ENCODE assay signal across 37 cellular contexts in the genomic region with DNA sequence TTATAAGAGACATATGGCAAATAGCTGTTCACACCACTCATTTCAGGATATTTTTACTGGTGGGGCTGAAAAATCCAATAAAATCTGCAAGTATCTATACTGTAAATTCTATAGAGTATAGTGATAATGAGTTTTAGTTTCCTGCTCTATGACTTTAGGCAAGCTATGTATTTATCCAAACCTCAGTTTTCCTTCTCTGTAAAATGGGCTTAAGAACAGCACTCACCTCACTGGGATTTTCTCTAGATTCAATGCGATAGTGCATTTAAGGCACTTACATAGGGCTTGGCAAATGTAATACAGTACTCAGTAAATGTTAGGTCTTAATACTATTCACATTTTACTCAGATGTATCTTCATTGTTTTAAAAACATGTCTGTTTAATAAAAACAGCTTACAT.
DNase-seq lines count a peak whose midpoint lies in the region; ATAC-seq, FAIRE-seq and TF ChIP-seq lines count a peak whose summit lies in the region.
"Had no signal": no experiment of that assay in that cellular context is flagged by ENCODE, and none has a peak within 500 bp of the region (broad histone marks: within the 10 kb centered on the region; RNA-seq: fewer than 3 reads in every experiment).

No MANE protein-coding gene starts in this region.

- H2BK12ac ChIP-seq in H1 (ENCODE audit: low read depth, low read length) = no peak overlapping the region

- H4K20me1 ChIP-seq in HepG2 (ENCODE audit: insufficient read depth, low read length) (no peaks in the 10 kb centered on the region), K562 (replicated peaks; ENCODE audit: control insufficient read depth, insufficient read depth, low read length) (no peaks in the 10 kb centered on the region), H1 (replicated peaks in 1 of 2; ENCODE audit: control insufficient read depth in 1 of 2, insufficient read depth in 2 of 2, low read length in 2 of 2) (no peaks in the 10 kb centered on the region)
- H4K20me1 ChIP-seq: BLaER1; BLaER1 treated with 17β-estradiol and CSF1 and Interleukin-3, amounts not matched to agents 10 nM and 100 nM had no signal

- no peak overlapping the region for H3K18ac ChIP-seq in H1 (ENCODE audit: extremely low read depth, low read length)

- H3K23me2 ChIP-seq in H1 (ENCODE audit: low read depth, low read length) = no peaks in the 10 kb centered on the region

- H3K4ac ChIP-seq in H1 (replicated peaks; ENCODE audit: insufficient read length, low read depth, low read length) = no peak overlapping the region

- TF ChIP-seq CTCF in HepG2 (CRISPR knock-in tag; IDR thresholded peaks at IDR 0.05) (no peak), right lobe of liver (IDR thresholded peaks at IDR 0.05) (no peak), WTC11 (IDR thresholded peaks at IDR 0.05) (no peak), K562 (IDR thresholded peaks at IDR 0.05 in 2 of 3, conservative IDR thresholded peaks at IDR 0.05 in 1 of 3; ENCODE audit: insufficient read depth in 2 of 3, low read depth in 1 of 3, low read length in 3 of 3) (no peak), H1 (IDR thresholded peaks at IDR 0.05; ENCODE audit: control extremely low read depth in 1 of 3, insufficient read depth in 1 of 3, low read depth in 1 of 3, low read length in 3 of 3) (no peak), WERI-Rb-1 (IDR thresholded peaks at IDR 0.05; ENCODE audit: low read depth, low read length) (no peak)

- WGBS in HepG2 (ENCODE audit: low lambda C conversion rate) = 0% methylated on average over 1 of the region's 1 CpG
- 71% methylated on average over 1 of the region's 1 CpG for WGBS in right lobe of liver (ENCODE audit: insufficient coverage, low coverage, low lambda C conversion rate, missing lambda C conversion rate)
- 8% methylated on average over 1 of the region's 1 CpG for WGBS in K562 (ENCODE audit: insufficient coverage, low coverage, missing lambda C conversion rate)
- WGBS in H1 (ENCODE audit: extremely low coverage in 1 of 2, insufficient coverage in 1 of 2, insufficient read length in 1 of 2, insufficient replicate concordance in 2 of 2, low coverage in 1 of 2, low lambda C conversion rate in 2 of 2, missing lambda C conversion rate in 1 of 2), 2 experiments = 100% methylated on average over 1 of the region's 1 CpG; no CpG with 5 or more reads in 1 of the 2 experiments

- H3K9me3 Mint-ChIP-seq in WTC11 = no peaks in the 10 kb centered on the region
- H3K9me3 Mint-ChIP-seq: CD4-positive, alpha-beta memory T cell; CD4-positive, alpha-beta T cell; CD8-positive, alpha-beta T cell had no signal

- H4K5ac ChIP-seq in H1 (ENCODE audit: insufficient read length, low read depth, low read length) = no peak overlapping the region

- H3K9me3 ChIP-seq in HepG2 (ENCODE audit: low read length) = no peaks in the 10 kb centered on the region
- H3K9me3 ChIP-seq in right lobe of liver = no peaks in the 10 kb centered on the region
- no peaks in the 10 kb centered on the region for H3K9me3 ChIP-seq in K562 (replicated peaks; ENCODE audit: control insufficient read depth, insufficient read depth, low read depth, low read length)
- no peaks in the 10 kb centered on the region for H3K9me3 ChIP-seq in H1 (ENCODE audit: insufficient read depth in 2 of 2, low read depth in 1 of 2, low read length in 1 of 2)
- H3K9me3 ChIP-seq in WERI-Rb-1 (ENCODE audit: severe bottlenecking) = no peaks in the 10 kb centered on the region
- H3K9me3 ChIP-seq: A549; BE2C; BLaER1; BLaER1 treated with 17β-estradiol and CSF1 and Interleukin-3, amounts not matched to agents 10 nM and 100 nM; Caco-2 had no signal

- H2BK5ac ChIP-seq in H1 (ENCODE audit: low read depth, low read length) = no peak overlapping the region

- H3K36me3 ChIP-seq in HepG2 (replicated peaks in 1 of 2; ENCODE audit: control insufficient read depth in 1 of 2, insufficient read depth in 2 of 2, low read length in 2 of 2) (no peaks in the 10 kb centered on the region), right lobe of liver (no peaks in the 10 kb centered on the region), K562 (ENCODE audit: control insufficient read depth, insufficient read depth, low read length) (no peaks in the 10 kb centered on the region), H1 (ENCODE audit: control insufficient read depth in 2 of 4, insufficient read depth in 4 of 4, low read length in 3 of 4) (no peaks in the 10 kb centered on the region), WERI-Rb-1 (no peaks in the 10 kb centered on the region)
- H3K36me3 ChIP-seq: BE2C; BLaER1; BLaER1 treated with 17β-estradiol and CSF1 and Interleukin-3, amounts not matched to agents 10 nM and 100 nM had no signal

- POLR2A ChIA-PET in HepG2 (lab: Yijun Ruan, JAX) (no interaction called here), WTC11 (lab: Charles Lee) (no interaction called here), K562 (lab: Yijun Ruan, JAX) (no interaction called here), H1 (lab: Charles Lee; ENCODE audit: partially characterized antibody) (no interaction called here)

- H3K27ac ChIP-seq in HepG2 (ENCODE audit: extremely low read length, insufficient read depth, low read length) (no peak overlapping the region), right lobe of liver (no peak overlapping the region), K562 (ENCODE audit: extremely low read depth, low read depth, low read length) (no peak overlapping the region), H1 (ENCODE audit: low read depth, low read length) (no peak overlapping the region), WERI-Rb-1 (no peak overlapping the region)
- H3K27ac ChIP-seq: 22Rv1; A549; BLaER1; BLaER1 treated with 17β-estradiol and CSF1 and Interleukin-3, amounts not matched to agents 10 nM and 100 nM; C4-2B had no signal

- no peak for TF ChIP-seq RAD21 in HepG2 (CRISPR knock-in tag; IDR thresholded peaks at IDR 0.05)
- no peak for TF ChIP-seq RAD21 in K562 (CRISPR knock-in tag; conservative IDR thresholded peaks at IDR 0.05 in 1 of 2, IDR thresholded peaks at IDR 0.05 in 1 of 2)
- TF ChIP-seq RAD21 in H1 (IDR thresholded peaks at IDR 0.05 in 1 of 2, conservative IDR thresholded peaks at IDR 0.05 in 1 of 2; ENCODE audit: low read depth in 2 of 2, low read length in 2 of 2) = no peak

- intact Hi-C loops in HepG2 (cut with micrococcal nuclease; ENCODE audit: unreplicated experiment) = no loop called here
- intact Hi-C loops in right lobe of liver (cut with DNase I) = no loop called here
- intact Hi-C loops in K562 (cut with micrococcal nuclease) = no loop called here

- no peak overlapping the region for H3K27ac Mint-ChIP-seq in WTC11
- H3K27ac Mint-ChIP-seq: B cell; CD14-positive monocyte; CD4-positive, alpha-beta memory T cell; CD4-positive, alpha-beta T cell; CD4-positive, CD25-positive, alpha-beta regulatory T cell; CD8-positive, alpha-beta memory T cell; CD8-positive, alpha-beta T cell had no signal

- DNase-seq in HepG2 (ENCODE audit: low spot score) (no peak), right lobe of liver (no peak), WTC11 (ENCODE audit: low spot score) (no peak), K562 (ENCODE audit: extremely low read depth in 1 of 4, low spot score in 3 of 4) (no peak), H1 (ENCODE audit: low read depth in 1 of 2, low spot score in 2 of 2) (no peak), WERI-Rb-1 (no peak)
- DNase-seq: 8988T; ACHN; AML-193; BE2C; C1 segment of cervical spinal cord; Caco-2; Calu3; CD4-positive, alpha-beta memory T cell; CD4-positive, alpha-beta T cell; CD4-positive, CD25-positive, alpha-beta regulatory T cell; CD8-positive, alpha-beta memory T cell; CD8-positive, alpha-beta T cell; COR-L47; DMS 273 treated with DMSO at 0.1 percent for 48 hours; DMS153; DMS53; DMS79; DMS79 treated with DMSO at 0.1 percent for 48 hours; DND-41; EL had no signal

- H3K79me1 ChIP-seq in H1 (ENCODE audit: low read depth, low read length) = no peaks in the 10 kb centered on the region

- no peak overlapping the region for H2BK20ac ChIP-seq in H1 (ENCODE audit: low read length)

- no peak overlapping the region for H4K8ac ChIP-seq in H1 (ENCODE audit: extremely low read depth, insufficient read depth, low read length)

- no peak overlapping the region for H2BK120ac ChIP-seq in H1 (replicated peaks; ENCODE audit: low read depth, low read length)

- no peak overlapping the region for H3K23ac ChIP-seq in H1 (ENCODE audit: insufficient read length)

- no peak overlapping the region for H2AFZ ChIP-seq in HepG2 (ENCODE audit: low read length)
- H2AFZ ChIP-seq in K562 (ENCODE audit: low read depth, low read length) = no peak overlapping the region
- no peak overlapping the region for H2AFZ ChIP-seq in H1 (ENCODE audit: low read length)

- H3K79me2 ChIP-seq in HepG2 (ENCODE audit: insufficient read depth, low read length) (no peaks in the 10 kb centered on the region), K562 (ENCODE audit: control insufficient read depth, insufficient read depth, low read length) (no peaks in the 10 kb centered on the region), H1 (ENCODE audit: control insufficient read depth in 1 of 2, insufficient read depth in 2 of 2, low read length in 2 of 2) (no peaks in the 10 kb centered on the region)

- no peak overlapping the region for H2BK15ac ChIP-seq in H1 (ENCODE audit: low read length)

- H2AK5ac ChIP-seq in H1 (ENCODE audit: low read depth, low read length) = no peak overlapping the region

- no peak overlapping the region for H4K91ac ChIP-seq in H1 (replicated peaks; ENCODE audit: insufficient read length, low read length)

- no peak overlapping the region for H3K4me3 ChIP-seq in HepG2 (replicated peaks in 1 of 3; ENCODE audit: insufficient read depth in 1 of 3, low read depth in 2 of 3, low read length in 3 of 3)
- H3K4me3 ChIP-seq in right lobe of liver = no peak overlapping the region
- no peak overlapping the region for H3K4me3 ChIP-seq in K562
- H3K4me3 ChIP-seq in H1 (ENCODE audit: extremely low read depth in 1 of 4, insufficient read depth in 2 of 4, low read depth in 3 of 4, low read length in 4 of 4) = no peak overlapping the region
- no peak overlapping the region for H3K4me3 ChIP-seq in WERI-Rb-1 (ENCODE audit: low read depth, low read length)
- H3K4me3 ChIP-seq: A549; BLaER1; BLaER1 treated with 17β-estradiol and CSF1 and Interleukin-3, amounts not matched to agents 10 nM and 100 nM had no signal

- peaks cover 0 to 3% of the 10 kb centered on the region in 2 experiments; a peak in 2 of 5 replicates for H3K27me3 ChIP-seq in HepG2 (ENCODE audit: control insufficient read depth in 1 of 2, insufficient read depth in 2 of 2, low read length in 2 of 2)
- H3K27me3 ChIP-seq in right lobe of liver = no peaks in the 10 kb centered on the region
- H3K27me3 ChIP-seq in K562 (ENCODE audit: control insufficient read depth in 2 of 2, insufficient read depth in 2 of 2, low read length in 2 of 2) = peaks cover 2 to 8% of the 10 kb centered on the region in 2 experiments; a peak in 2 of 5 replicates
- no peaks in the 10 kb centered on the region for H3K27me3 ChIP-seq in H1 (replicated peaks in 1 of 4; ENCODE audit: control insufficient read depth in 3 of 4, extremely low read depth in 1 of 4, insufficient read depth in 3 of 4, low read length in 3 of 4)
- no peaks in the 10 kb centered on the region for H3K27me3 ChIP-seq in WERI-Rb-1 (ENCODE audit: insufficient read depth, low read depth, severe bottlenecking)
- H3K27me3 ChIP-seq: BE2C; BLaER1; BLaER1 treated with 17β-estradiol and CSF1 and Interleukin-3, amounts not matched to agents 10 nM and 100 nM had no signal

- CTCF ChIA-PET in HepG2 (lab: Yijun Ruan, JAX; ENCODE audit: low intra/inter-chr PET ratio, low total read pairs) = no interaction called here
- CTCF ChIA-PET in WTC11 (lab: Charles Lee) = interaction anchor here (2.3 to 2.9 kb wide), 3 partner anchors 11 to 46 kb away, joined by 9 to 12 read pairs (median 11); no protein-coding TSS in a partner anchor
- CTCF ChIA-PET in K562 (lab: Yijun Ruan, JAX; ENCODE audit: low intra/inter-chr PET ratio) = no interaction called here
- CTCF ChIA-PET in H1 (lab: Charles Lee; ENCODE audit: partially characterized antibody) = interaction anchor here (1.0 to 2.9 kb wide), 7 partner anchors 11 to 113 kb away, joined by 3 to 12 read pairs (median 3); no protein-coding TSS in a partner anchor

- BruUV-seq in HepG2 (replicated peaks; lab: Mats Ljungman, UMichigan) = no TSS peak
- no TSS peak for BruUV-seq in K562 (replicated peaks; lab: Mats Ljungman, UMichigan)

- no peak for FAIRE-seq in HepG2 (lab: Jason Lieb, UNC)
- FAIRE-seq in K562 (lab: Jason Lieb, UNC) = no peak
- FAIRE-seq in H1 (lab: Jason Lieb, UNC) = no peak
- FAIRE-seq: A204.1, A549, D721Med had no signal

- H3K4me2 ChIP-seq in HepG2 (ENCODE audit: low read depth, low read length) (no peak overlapping the region), K562 (ENCODE audit: insufficient read depth, low read length) (no peak overlapping the region), H1 (ENCODE audit: insufficient read depth in 1 of 2, low read depth in 2 of 2, low read length in 2 of 2) (no peak overlapping the region)
- H3K4me2 ChIP-seq: A549; BLaER1; BLaER1 treated with 17β-estradiol and CSF1 and Interleukin-3, amounts not matched to agents 10 nM and 100 nM had no signal

- H3K4me3 Mint-ChIP-seq in WTC11 = no peak overlapping the region
- H3K4me3 Mint-ChIP-seq: B cell; CD14-positive monocyte; CD4-positive, alpha-beta memory T cell; CD4-positive, alpha-beta T cell; CD4-positive, CD25-positive, alpha-beta regulatory T cell; CD8-positive, alpha-beta memory T cell; CD8-positive, alpha-beta T cell had no signal

- no peak for TF ChIP-seq POLR2A in HepG2 (IDR thresholded peaks at IDR 0.05; ENCODE audit: insufficient read depth in 1 of 2, low read depth in 2 of 2, low read length in 2 of 2)
- TF ChIP-seq POLR2A in right lobe of liver (IDR thresholded peaks at IDR 0.05) = no peak
- no peak for TF ChIP-seq POLR2A in K562 (conservative IDR thresholded peaks at IDR 0.05)
- TF ChIP-seq POLR2A in H1 (IDR thresholded peaks at IDR 0.05; ENCODE audit: control extremely low read depth in 1 of 2, low read depth in 2 of 2, low read length in 2 of 2) = no peak

- no peaks in the 10 kb centered on the region for H3K36me3 Mint-ChIP-seq in WTC11
- H3K36me3 Mint-ChIP-seq: CD14-positive monocyte; CD4-positive, alpha-beta memory T cell; CD4-positive, CD25-positive, alpha-beta regulatory T cell; CD8-positive, alpha-beta memory T cell; CD8-positive, alpha-beta T cell had no signal

- H3K9ac ChIP-seq in HepG2 (ENCODE audit: insufficient read depth, low read depth, low read length) = no peak overlapping the region
- no peak overlapping the region for H3K9ac ChIP-seq in K562 (ENCODE audit: insufficient read depth in 1 of 2, low read depth in 2 of 2, low read length in 2 of 2)
- no peak overlapping the region for H3K9ac ChIP-seq in H1 (replicated peaks in 1 of 4; ENCODE audit: extremely low read depth in 1 of 4, low read depth in 3 of 4, low read length in 3 of 4)
- H3K9ac ChIP-seq: BLaER1; BLaER1 treated with 17β-estradiol and CSF1 and Interleukin-3, amounts not matched to agents 10 nM and 100 nM had no signal

- no peak overlapping the region for H3K56ac ChIP-seq in H1 (replicated peaks; ENCODE audit: insufficient read length, low read depth, low read length)

- peaks cover 16% of the 10 kb centered on the region for H3K4me1 ChIP-seq in HepG2 (ENCODE audit: insufficient read depth, low read length)
- H3K4me1 ChIP-seq in right lobe of liver = no peaks in the 10 kb centered on the region
- no peaks in the 10 kb centered on the region for H3K4me1 ChIP-seq in K562 (replicated peaks in 1 of 2; ENCODE audit: control insufficient read depth in 2 of 2, insufficient read depth in 2 of 2, low read length in 2 of 2)
- H3K4me1 ChIP-seq in H1 (replicated peaks in 1 of 4; ENCODE audit: control insufficient read depth in 3 of 4, insufficient read depth in 4 of 4, low read length in 3 of 4) = peaks cover 3 to 10% (median 5%) of the 10 kb centered on the region in 4 experiments; a peak in 6 of 7 replicates
- H3K4me1 ChIP-seq: A549; BE2C; BLaER1; BLaER1 treated with 17β-estradiol and CSF1 and Interleukin-3, amounts not matched to agents 10 nM and 100 nM; Caco-2 had no signal

- no peak overlapping the region for H3K14ac ChIP-seq in H1 (ENCODE audit: insufficient read length)

- H3K9me1 ChIP-seq in K562 (ENCODE audit: control insufficient read depth, insufficient read depth, low read length) = no peaks in the 10 kb centered on the region

- H3K27me3 Mint-ChIP-seq in WTC11 (ENCODE audit: low read depth) = no peaks in the 10 kb centered on the region

- in situ Hi-C loops in HepG2 (cut with HindIII; ENCODE audit: extremely low pct_ligation_motif_present, low pct_unique_long_range_greater_than_20kb) (no loop called here), K562 (cut with MboI) (no loop called here)

- ATAC-seq in HepG2 = no peak
- no peak for ATAC-seq in right lobe of liver
- ATAC-seq in WTC11 = no peak
- no peak for ATAC-seq in K562
- ATAC-seq in HG03039 (IDR thresholded peaks at IDR 0.05; ENCODE audit: unreplicated experiment) = no peak
- ATAC-seq in HG03280 (IDR thresholded peaks at IDR 0.05; ENCODE audit: unreplicated experiment) = no peak
- ATAC-seq: A549; CD8-positive, alpha-beta T cell had no signal

- H3K4me1 Mint-ChIP-seq in WTC11 = peaks cover 21% of the 10 kb centered on the region
- H3K4me1 Mint-ChIP-seq: B cell; CD14-positive monocyte; CD4-positive, alpha-beta memory T cell; CD4-positive, CD25-positive, alpha-beta regulatory T cell; CD8-positive, alpha-beta memory T cell had no signal

- TF ChIP-seq EP300 in HepG2 (IDR thresholded peaks at IDR 0.05; ENCODE audit: low read depth in 2 of 2, low read length in 2 of 2) (no peak), HepG2 (CRISPR knock-in tag; IDR thresholded peaks at IDR 0.05; ENCODE audit: borderline replicate concordance) (no peak), K562 (IDR thresholded peaks at IDR 0.05; ENCODE audit: low read length) (no peak), H1 (IDR thresholded peaks at IDR 0.05; ENCODE audit: borderline replicate concordance in 1 of 2, low read depth in 2 of 2, low read length in 2 of 2) (no peak)

Comparison
In these comparisons a context has a peak if more than half of its experiments do, and no peak if none do; other contexts are left out.
1. CTCF ChIA-PET loops: an anchor here in WTC11 (2.3 to 2.9 kb wide) and H1 (1.0 to 2.9 kb wide); none called in HepG2 and K562.